Comparison of ENCODE assay signal across 34 cellular contexts in the genomic region with DNA sequence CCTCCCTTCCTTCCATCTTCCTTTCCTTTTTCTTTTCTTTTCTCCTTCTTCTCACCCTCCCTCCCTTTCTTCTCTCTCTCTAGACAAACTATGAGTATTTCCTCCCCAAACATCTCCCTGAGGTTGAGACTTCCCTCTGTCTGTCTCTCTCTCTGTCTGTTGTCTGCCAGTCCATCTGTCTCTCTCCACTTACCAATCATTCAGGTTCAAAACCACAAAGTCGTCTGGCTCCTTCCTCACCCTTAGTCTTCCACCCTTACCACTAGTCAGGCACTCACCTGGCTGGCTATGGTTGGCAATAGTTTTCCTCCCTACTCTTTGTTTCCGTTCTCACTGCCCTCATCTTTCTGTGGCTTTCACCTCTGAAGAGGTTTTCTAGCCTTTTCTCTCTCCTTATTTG. TPM values are rescaled to one million over a fixed set of nuclear protein-coding genes. Genes with fewer than 3 reads are reported as not detected.
A peak's percentile ranks its signal among the peaks of the same experiment; 100 is the strongest.
DNase-seq lines count a peak whose midpoint lies in the region; ATAC-seq and TF ChIP-seq lines count a peak whose summit lies in the region.
"Had no signal": no experiment of that assay in that cellular context is flagged by ENCODE, and none has a peak within 500 bp of the region (broad histone marks: within the 10 kb centered on the region; RNA-seq: fewer than 3 reads in every experiment).

No MANE protein-coding gene starts in this region.

- peak; percentile 60 for ATAC-seq in CD4-positive, alpha-beta T cell (ENCODE audit: poor library complexity)
- no peak for ATAC-seq in activated CD8-positive, alpha-beta T cell treated with anti-CD3 and anti-CD28 coated beads for 36 hours
- ATAC-seq in left lobe of liver (no peak), GM18517 (IDR thresholded peaks at IDR 0.05; ENCODE audit: unreplicated experiment) (no peak), psoas muscle (no peak)
- ATAC-seq: activated CD4-positive, alpha-beta T cell treated with anti-CD3 and anti-CD28 coated beads for 36 hours; body of pancreas; gastroesophageal sphincter; left cardiac atrium had no signal

- H3K4me1 Mint-ChIP-seq in CD4-positive, alpha-beta T cell (ENCODE audit: low read depth): peaks cover 5% of the 10 kb centered on the region
- H3K4me1 Mint-ChIP-seq in CD8-positive, alpha-beta memory T cell: peaks cover 5 to 10% (median 7%) of the 10 kb centered on the region in 3 donors
- H3K4me1 Mint-ChIP-seq in activated CD8-positive, alpha-beta T cell treated with anti-CD3 and anti-CD28 coated beads for 36 hours (ENCODE audit: low read depth): peaks cover 3% of the 10 kb centered on the region
- H3K4me1 Mint-ChIP-seq: activated naive CD4-positive, alpha-beta T cell treated with anti-CD3 and anti-CD28 coated beads, Interleukin-2, amount 10 ng/mL, durations not matched to agents 7 days and 5 days; neural crest cell had no signal

- H3K9me3 Mint-ChIP-seq in CD4-positive, alpha-beta T cell: no peaks in the 10 kb centered on the region
- H3K9me3 Mint-ChIP-seq in CD8-positive, alpha-beta memory T cell: peaks cover 0 to 9% (median 0%) of the 10 kb centered on the region in 5 donors
- no peaks in the 10 kb centered on the region for H3K9me3 Mint-ChIP-seq in activated CD8-positive, alpha-beta T cell treated with anti-CD3 and anti-CD28 coated beads for 36 hours
- H3K9me3 Mint-ChIP-seq: activated naive CD4-positive, alpha-beta T cell treated with anti-CD3 and anti-CD28 coated beads, Interleukin-2, amount 10 ng/mL, durations not matched to agents 7 days and 5 days; neural crest cell had no signal

- POLR2A ChIA-PET in CD4-positive, alpha-beta T cell (lab: Charles Lee): no interaction called here
- POLR2A ChIA-PET in CD8-positive, alpha-beta memory T cell (lab: Charles Lee): no interaction called here
- POLR2A ChIA-PET in activated CD8-positive, alpha-beta T cell treated with anti-CD3 and anti-CD28 coated beads for 36 hours (lab: Charles Lee): no interaction called here

- TF ChIP-seq CTCF in CD4-positive, alpha-beta T cell (IDR thresholded peaks at IDR 0.05): no peak
- no peak for TF ChIP-seq CTCF in activated CD8-positive, alpha-beta T cell treated with anti-CD3 and anti-CD28 coated beads for 36 hours (IDR thresholded peaks at IDR 0.05)
- TF ChIP-seq CTCF in esophagus squamous epithelium (IDR thresholded peaks at IDR 0.05) (no peak), psoas muscle (IDR thresholded peaks at IDR 0.05) (no peak)

- H3K27ac ChIP-seq in CD4-positive, alpha-beta T cell (ENCODE audit: low read depth, low read length): no peak overlapping the region
- H3K27ac ChIP-seq in CD8-positive, alpha-beta memory T cell (ENCODE audit: low read depth, low read length): no peak overlapping the region
- H3K27ac ChIP-seq in esophagus squamous epithelium (peak overlapping the region; percentile 52 to 84 (median 70)), psoas muscle (no peak overlapping the region)
- H3K27ac ChIP-seq: adrenal gland, body of pancreas, C4-2B, gastroesophageal sphincter, hepatocyte, parathyroid adenoma, PC-9, right atrium auricular region, testis, VCaP had no signal

- H3K27me3 ChIP-seq in CD4-positive, alpha-beta T cell (ENCODE audit: control insufficient read depth, insufficient read depth, low read length): no peaks in the 10 kb centered on the region
- H3K27me3 ChIP-seq in CD8-positive, alpha-beta memory T cell (ENCODE audit: insufficient read depth, low read length, poor library complexity, severe bottlenecking): no peaks in the 10 kb centered on the region
- no peaks in the 10 kb centered on the region for H3K27me3 ChIP-seq in esophagus squamous epithelium
- H3K27me3 ChIP-seq in psoas muscle (ENCODE audit: insufficient read depth in 3 of 3, low read length in 2 of 3): no peaks in the 10 kb centered on the region
- H3K27me3 ChIP-seq: adrenal gland, body of pancreas, gastroesophageal sphincter, hepatocyte, right atrium auricular region, testis had no signal

- 8 to 9% methylated on average over 2 of the region's 2 CpGs for WGBS in esophagus squamous epithelium, 2 donors
- WGBS in psoas muscle, 3 donors: 17 to 65% (median 23%) methylated on average over 2 of the region's 2 CpGs

- H3K4me3 ChIP-seq in CD8-positive, alpha-beta memory T cell (ENCODE audit: low read length): no peak overlapping the region
- H3K4me3 ChIP-seq in esophagus squamous epithelium: no peak overlapping the region
- H3K4me3 ChIP-seq in psoas muscle: no peak overlapping the region
- H3K4me3 ChIP-seq: adrenal gland, body of pancreas, gastroesophageal sphincter, hepatocyte, PC-9, right atrium auricular region, testis had no signal

- H3K27ac Mint-ChIP-seq in CD4-positive, alpha-beta T cell: peak overlapping the region; percentile 65
- peak overlapping the region in 7 of 8 donors; percentile 75 to 95 (median 90) for H3K27ac Mint-ChIP-seq in CD8-positive, alpha-beta memory T cell
- peak overlapping the region; percentile 28 for H3K27ac Mint-ChIP-seq in activated CD8-positive, alpha-beta T cell treated with anti-CD3 and anti-CD28 coated beads for 36 hours
- H3K27ac Mint-ChIP-seq: activated CD4-positive, alpha-beta T cell treated with anti-CD3 and anti-CD28 coated beads for 36 hours; activated naive CD4-positive, alpha-beta T cell treated with anti-CD3 and anti-CD28 coated beads, Interleukin-2, amount 10 ng/mL, durations not matched to agents 7 days and 5 days had no signal

- no peaks in the 10 kb centered on the region for H3K36me3 Mint-ChIP-seq in CD4-positive, alpha-beta T cell (ENCODE audit: low read depth)
- no peaks in the 10 kb centered on the region for H3K36me3 Mint-ChIP-seq in CD8-positive, alpha-beta memory T cell
- H3K36me3 Mint-ChIP-seq in activated CD8-positive, alpha-beta T cell treated with anti-CD3 and anti-CD28 coated beads for 36 hours (ENCODE audit: low read depth): no peaks in the 10 kb centered on the region
- H3K36me3 Mint-ChIP-seq: activated naive CD4-positive, alpha-beta T cell treated with anti-CD3 and anti-CD28 coated beads, Interleukin-2, amount 10 ng/mL, durations not matched to agents 7 days and 5 days had no signal

- H3K9me3 ChIP-seq in CD4-positive, alpha-beta T cell (ENCODE audit: control insufficient read depth, low read length): no peaks in the 10 kb centered on the region
- H3K9me3 ChIP-seq in CD8-positive, alpha-beta memory T cell (ENCODE audit: low read length): no peaks in the 10 kb centered on the region
- H3K9me3 ChIP-seq in esophagus squamous epithelium (no peaks in the 10 kb centered on the region), psoas muscle (no peaks in the 10 kb centered on the region)
- H3K9me3 ChIP-seq: adrenal gland, body of pancreas, gastroesophageal sphincter, right atrium auricular region, testis had no signal

- H3K4me3 Mint-ChIP-seq in CD4-positive, alpha-beta T cell: peak overlapping the region; percentile 18
- H3K4me3 Mint-ChIP-seq in CD8-positive, alpha-beta memory T cell: peak overlapping the region in 5 of 7 donors; percentile 21 to 78 (median 52)
- H3K4me3 Mint-ChIP-seq in activated CD8-positive, alpha-beta T cell treated with anti-CD3 and anti-CD28 coated beads for 36 hours: no peak overlapping the region
- H3K4me3 Mint-ChIP-seq: activated CD4-positive, alpha-beta T cell treated with anti-CD3 and anti-CD28 coated beads for 36 hours; activated naive CD4-positive, alpha-beta T cell treated with anti-CD3 and anti-CD28 coated beads, Interleukin-2, amount 10 ng/mL, durations not matched to agents 7 days and 5 days; neural crest cell had no signal

- intact Hi-C loops in CD4-positive, alpha-beta T cell (cut with DNase I, micrococcal nuclease): no loop called here
- intact Hi-C loops in activated CD8-positive, alpha-beta T cell treated with anti-CD3 and anti-CD28 coated beads for 36 hours (cut with micrococcal nuclease): no loop called here
- intact Hi-C loops in esophagus squamous epithelium (cut with DNase I): no loop called here
- intact Hi-C loops in psoas muscle (cut with DNase I): no loop called here

- CTCF ChIA-PET in CD4-positive, alpha-beta T cell (lab: Charles Lee): no interaction called here
- CTCF ChIA-PET in CD8-positive, alpha-beta memory T cell (lab: Charles Lee): no interaction called here
- CTCF ChIA-PET in activated CD8-positive, alpha-beta T cell treated with anti-CD3 and anti-CD28 coated beads for 36 hours (lab: Charles Lee): no interaction called here

- no peaks in the 10 kb centered on the region for H3K4me1 ChIP-seq in CD8-positive, alpha-beta memory T cell (ENCODE audit: insufficient read depth, low read length)
- H3K4me1 ChIP-seq in esophagus squamous epithelium (peaks cover 0 to 20% (median 3%) of the 10 kb centered on the region in 3 donors), psoas muscle (no peaks in the 10 kb centered on the region)
- H3K4me1 ChIP-seq: adrenal gland, body of pancreas, gastroesophageal sphincter, parathyroid adenoma, right atrium auricular region, testis had no signal

- no peak for TF ChIP-seq POLR2A in esophagus squamous epithelium (IDR thresholded peaks at IDR 0.05)

- DNase-seq in CD4-positive, alpha-beta T cell: no peak
- DNase-seq in CD8-positive, alpha-beta memory T cell: peak in 2 of 5 donors; percentile 23 to 42
- DNase-seq in activated CD8-positive, alpha-beta T cell treated with anti-CD3 and anti-CD28 coated beads for 36 hours: no peak
- DNase-seq in esophagus squamous epithelium (lab: John Stamatoyannopoulos, UW) (no peak), glomerular visceral epithelial cell (ENCODE audit: extremely low spot score) (no peak), left lobe of liver (ENCODE audit: low spot score) (no peak), psoas muscle (no peak)
- DNase-seq: activated naive CD4-positive, alpha-beta T cell treated with anti-CD3 and anti-CD28 coated beads, Interleukin-2, amount 10 ng/mL, durations not matched to agents 7 days and 5 days; adrenal gland; body of pancreas; cerebellar nuclear complex; dermis blood vessel endothelial cell; HCEC 1CT; Kasumi-1; left cardiac atrium; NCI-H1436; NCI-H226; NCI-H526 treated with DMSO at 0.1 percent for 48 hours; PC-9; SHP77; T1000; testis had no signal

- no peaks in the 10 kb centered on the region for H3K36me3 ChIP-seq in CD8-positive, alpha-beta memory T cell (ENCODE audit: insufficient read depth, low read length)
- H3K36me3 ChIP-seq in esophagus squamous epithelium (no peaks in the 10 kb centered on the region), psoas muscle (ENCODE audit: insufficient read depth in 1 of 2, low read depth in 1 of 2) (no peaks in the 10 kb centered on the region)
- H3K36me3 ChIP-seq: adrenal gland, gastroesophageal sphincter, right atrium auricular region had no signal

- H3K27me3 Mint-ChIP-seq in CD4-positive, alpha-beta T cell: peaks cover under 1% of the 10 kb centered on the region
- H3K27me3 Mint-ChIP-seq in CD8-positive, alpha-beta memory T cell: peaks cover 0 to 4% of the 10 kb centered on the region in 2 donors
- peaks cover 5% of the 10 kb centered on the region for H3K27me3 Mint-ChIP-seq in activated CD8-positive, alpha-beta T cell treated with anti-CD3 and anti-CD28 coated beads for 36 hours

RNA-seq across cellular contexts. Expression of gene CCL20, which starts 12.9 kb away (rescaled TPM):
- total RNA-seq in CD4-positive, alpha-beta T cell: 1 to 10 TPM; 1.5 to 2.2 TPM
- 1 to 10 TPM; 3.5 to 5.0 TPM for total RNA-seq in CD8-positive, alpha-beta memory T cell
- 0.63 TPM for polyA plus RNA-seq in CD8-positive, alpha-beta memory T cell
- 1 to 10 TPM; 5.3 to 7.5 TPM for total RNA-seq in activated CD8-positive, alpha-beta T cell treated with anti-CD3 and anti-CD28 coated beads for 36 hours
- total RNA-seq in esophagus squamous epithelium (10 to 100 TPM in 2 of 4 donors, 1 to 10 TPM in 2; 1.9 to 57.2 (median 8.5) TPM), left lobe of liver (not detected), psoas muscle (under 1 TPM in 2 of 4 donors, not detected in 2; 0.59 to 0.92 TPM)
- polyA plus RNA-seq in psoas muscle: under 1 TPM in 2 of 3 donors, not detected in 1; 0.18 to 0.36 TPM
- total RNA-seq: fibroblast of lung, left cardiac atrium, neural crest cell, PC-9, right atrium auricular region had no signal

RNA-seq across cellular contexts. Expression of gene DAW1, which starts 44.9 kb away (rescaled TPM):
- not detected for total RNA-seq in CD4-positive, alpha-beta T cell
- not detected for total RNA-seq in CD8-positive, alpha-beta memory T cell
- not detected for polyA plus RNA-seq in CD8-positive, alpha-beta memory T cell
- not detected for total RNA-seq in activated CD8-positive, alpha-beta T cell treated with anti-CD3 and anti-CD28 coated beads for 36 hours
- total RNA-seq in esophagus squamous epithelium: 1 to 10 TPM in 1 of 4 donors, not detected in 3; 1.4 TPM
- not detected for total RNA-seq in left lobe of liver
- total RNA-seq in psoas muscle: not detected
- under 1 TPM in 2 of 3 donors, not detected in 1; 0.03 to 0.21 TPM for polyA plus RNA-seq in psoas muscle
- total RNA-seq: activated CD4-positive, alpha-beta T cell treated with anti-CD3 and anti-CD28 coated beads for 36 hours; body of pancreas; dermis blood vessel endothelial cell; fibroblast of lung; gastroesophageal sphincter; neural crest cell; ureter had no signal
- polyA plus RNA-seq: adrenal gland, small intestine had no signal

Comparison
In these comparisons a context has a peak if more than half of its experiments do, and no peak if none do; other contexts are left out.
1. H3K27ac ChIP-seq: peak in esophagus squamous epithelium (4 of 4); none in CD4-positive, alpha-beta T cell (single experiment), CD8-positive, alpha-beta memory T cell (single experiment) and psoas muscle (single experiment).
2. H3K27ac Mint-ChIP-seq: peak in every context shown above with its lines; median percentile 90 in CD8-positive, alpha-beta memory T cell; 65 in CD4-positive, alpha-beta T cell; 28 in activated CD8-positive, alpha-beta T cell treated with anti-CD3 and anti-CD28 coated beads for 36 hours.